ENCODE assay signal across 8 cellular contexts in the genomic region with DNA sequence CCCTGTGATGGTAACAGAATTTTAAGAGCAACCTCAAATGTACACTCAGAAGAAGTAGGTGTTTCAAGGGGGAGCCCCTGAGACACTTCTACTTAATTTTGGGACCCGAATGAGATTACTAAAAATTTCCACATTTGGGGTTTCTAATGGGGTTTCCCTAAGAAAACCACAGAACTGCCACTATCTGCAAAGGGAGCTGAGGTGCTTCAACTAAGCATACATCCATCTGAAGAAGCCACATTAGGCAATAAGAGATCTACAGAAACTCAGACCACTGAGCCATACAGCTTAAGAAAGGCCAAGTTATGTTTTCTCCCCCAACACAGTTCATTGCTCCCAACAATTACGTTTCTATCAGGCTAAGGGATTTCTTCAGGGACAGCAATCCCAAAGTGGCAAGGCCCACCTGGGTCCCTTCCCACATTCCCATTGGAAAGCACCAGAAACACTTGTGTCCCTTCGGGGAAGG. TPM values are rescaled to one million over a fixed set of nuclear protein-coding genes. Genes with fewer than 3 reads are reported as not detected.
DNase-seq lines count a peak whose midpoint lies in the region; ATAC-seq and TF ChIP-seq lines count a peak whose summit lies in the region.

No MANE protein-coding gene starts in this region.

- no peak overlapping the region for H3K27ac ChIP-seq in brain microvascular endothelial cell

- no peak overlapping the region for H3K4me3 ChIP-seq in mucosa of stomach (ENCODE audit: low read length)
- H3K4me3 ChIP-seq in brain microvascular endothelial cell (ENCODE audit: low read depth, low read length) = no peak overlapping the region

- H3K36me3 ChIP-seq in mucosa of stomach (ENCODE audit: control insufficient read depth, insufficient read depth, low read length) (peaks cover 21% of the 10 kb centered on the region), brain microvascular endothelial cell (replicated peaks) (peaks cover 52% of the 10 kb centered on the region)

- TF ChIP-seq CTCF in brain microvascular endothelial cell (IDR thresholded peaks at IDR 0.05; ENCODE audit: low read depth, low read length, missing control alignments) = no peak

- H3K27me3 ChIP-seq in mucosa of stomach (ENCODE audit: control insufficient read depth, insufficient read depth, low read length) = no peaks in the 10 kb centered on the region
- no peaks in the 10 kb centered on the region for H3K27me3 ChIP-seq in brain microvascular endothelial cell (replicated peaks)

- intact Hi-C loops in left colon (cut with DNase I, micrococcal nuclease) = no loop called here

- H3K27ac Mint-ChIP-seq in activated naive CD4-positive, alpha-beta T cell treated with anti-CD3 and anti-CD28 coated beads, Interleukin-2, amount 50 U/mL, for 24 hours = peak overlapping the region; percentile 97

- H3K4me3 Mint-ChIP-seq in activated naive CD4-positive, alpha-beta T cell treated with anti-CD3 and anti-CD28 coated beads, Interleukin-2, amount 50 U/mL, for 24 hours = peak overlapping the region; percentile 94

- H3K9me3 ChIP-seq in mucosa of stomach (ENCODE audit: control insufficient read depth, low read length) = no peaks in the 10 kb centered on the region

- peak overlapping the region; percentile 19 for H3K9ac ChIP-seq in mucosa of stomach (ENCODE audit: low read length)

- H3K27me3 Mint-ChIP-seq in activated naive CD4-positive, alpha-beta T cell treated with anti-CD3 and anti-CD28 coated beads, Interleukin-2, amount 50 U/mL, for 24 hours = no peaks in the 10 kb centered on the region

- H3K9me3 Mint-ChIP-seq in activated naive CD4-positive, alpha-beta T cell treated with anti-CD3 and anti-CD28 coated beads, Interleukin-2, amount 50 U/mL, for 24 hours = no peaks in the 10 kb centered on the region

- H3K4me1 Mint-ChIP-seq in activated naive CD4-positive, alpha-beta T cell treated with anti-CD3 and anti-CD28 coated beads, Interleukin-2, amount 50 U/mL, for 24 hours = peaks cover 60% of the 10 kb centered on the region

- DNase-seq in brain microvascular endothelial cell = no peak
- no peak for DNase-seq in left colon
- no peak for DNase-seq in cortex of kidney (lab: John Stamatoyannopoulos, UW)

- H3K36me3 Mint-ChIP-seq in activated naive CD4-positive, alpha-beta T cell treated with anti-CD3 and anti-CD28 coated beads, Interleukin-2, amount 50 U/mL, for 24 hours = peaks cover 75% of the 10 kb centered on the region

- peak; percentile 43 for ATAC-seq in GM18520 (IDR thresholded peaks at IDR 0.05; ENCODE audit: unreplicated experiment)
- ATAC-seq in HG02884 (IDR thresholded peaks at IDR 0.05; ENCODE audit: unreplicated experiment) = peak; percentile 58
- no peak for ATAC-seq in left colon
- ATAC-seq in GM21423 (IDR thresholded peaks at IDR 0.05; ENCODE audit: unreplicated experiment) = no peak

- peaks cover 76% of the 10 kb centered on the region for H3K4me1 ChIP-seq in mucosa of stomach (ENCODE audit: control insufficient read depth, insufficient read depth, low read length)

- in situ Hi-C loops in brain microvascular endothelial cell (cut with HindIII; ENCODE audit: low pct_ligation_motif_present, low sequenced_read_pairs) = no loop called here

RNA-seq across cellular contexts. Expression of gene BCL2L1, which starts 5.2 kb away (rescaled TPM):
- 10 to 100 TPM; 84.8 to 89.0 TPM for total RNA-seq in left colon

RNA-seq across cellular contexts. Expression of gene TPX2, which starts 21.6 kb away (rescaled TPM):
- 10 to 100 TPM in 1 of 2 donors, 1 to 10 TPM in 1; 7.4 to 15.8 TPM for total RNA-seq in left colon

Comparison
In these comparisons a context has a peak if more than half of its experiments do, and no peak if none do; other contexts are left out.
1. ATAC-seq: peak in GM18520 (single experiment) and HG02884 (single experiment); none in left colon (single experiment) and GM21423 (single experiment).